2 cellular contexts compared by ENCODE assay signal in genomic region chr5:154842689-154843530, GRCh38.
TF ChIP-seq lines count a peak whose summit lies in the region.

No MANE protein-coding gene starts in this region.

TF ChIP-seq in HEK293, 187 proteins besides CTCF, POLR2A, EP300 and RAD21:
- TF ChIP-seq TCF7L2 (IDR thresholded peaks at IDR 0.05; ENCODE audit: borderline replicate concordance, low read depth, low read length): 0 out of 2 replicates have a peak, but pooled peaks have one; percentile 30
- TF ChIP-seq ZNF629 (tag by site-specific recombination; IDR thresholded peaks at IDR 0.05): no peak
- 0 out of 2 replicates have a peak, but pooled peaks have one; percentile 17 for TF ChIP-seq FEZF1 (tag by site-specific recombination; IDR thresholded peaks at IDR 0.05)

TF ChIP-seq in K562, 482 proteins besides CTCF, POLR2A, EP300 and RAD21:
- TF ChIP-seq DPF2 (IDR thresholded peaks at IDR 0.05): 0 out of 2 replicates have a peak, but pooled peaks have one; percentile 16
- TF ChIP-seq SRF (CRISPR knock-in tag; IDR thresholded peaks at IDR 0.05): no peak
- TF ChIP-seq TFAP4 (CRISPR knock-in tag; IDR thresholded peaks at IDR 0.05; ENCODE audit: borderline replicate concordance): no peak
- TF ChIP-seq MAFF (IDR thresholded peaks at IDR 0.05; ENCODE audit: low read length): peak; percentile 91
- peak; percentile 90 for TF ChIP-seq MAFG (tag; conservative IDR thresholded peaks at IDR 0.05)
- 0 out of 4 replicates have a peak, but pooled peaks of 1 of the 2 experiments have one; percentile 48 for TF ChIP-seq FOXA3 (CRISPR knock-in tag; conservative IDR thresholded peaks at IDR 0.05 in 1 of 2, IDR thresholded peaks at IDR 0.05 in 1 of 2)
- no peak for TF ChIP-seq GATAD2A (IDR thresholded peaks at IDR 0.05)
- TF ChIP-seq C11orf30 (IDR thresholded peaks at IDR 0.05; ENCODE audit: low read depth): peak; percentile 93
- TF ChIP-seq SMARCE1 (IDR thresholded peaks at IDR 0.05): peak; percentile 17; the same call in 1 of the 2 replicates
- TF ChIP-seq ZNF316 (IDR thresholded peaks at IDR 0.05): peak; percentile 96
- peak; percentile 88 for TF ChIP-seq MAFK (IDR thresholded peaks at IDR 0.05; ENCODE audit: low read length)
- no peak for TF ChIP-seq TEAD2 (tag; IDR thresholded peaks at IDR 0.05)
